In genomic region chr2:191748528-191749180, GRCh38 we compare ENCODE assay signal across 10 cellular contexts.
DNase-seq lines count a peak whose midpoint lies in the region; ATAC-seq, FAIRE-seq and TF ChIP-seq lines count a peak whose summit lies in the region.
"Had no signal": no experiment of that assay in that cellular context is flagged by ENCODE, and none has a peak within 500 bp of the region (broad histone marks: within the 10 kb centered on the region; RNA-seq: fewer than 3 reads in every experiment).

No MANE protein-coding gene starts in this region.

- no peak overlapping the region for H3K4me3 ChIP-seq in HAP-1
- no peak overlapping the region for H3K4me3 ChIP-seq in neural progenitor cell
- H3K4me3 ChIP-seq: A549 had no signal

- H3K9me3 Mint-ChIP-seq in activated T-cell treated with anti-CD3 and anti-CD28 coated beads, Interleukin-2, amount 50 U/mL, for 24 hours: no peaks in the 10 kb centered on the region
- no peaks in the 10 kb centered on the region for H3K9me3 Mint-ChIP-seq in neural progenitor cell

- H3K36me3 ChIP-seq in HAP-1 (replicated peaks): no peaks in the 10 kb centered on the region
- H3K36me3 ChIP-seq in neural progenitor cell: no peaks in the 10 kb centered on the region

- no peak for TF ChIP-seq CTCF in neural progenitor cell (IDR thresholded peaks at IDR 0.05)

- H3K79me2 ChIP-seq in neural progenitor cell (ENCODE audit: low read depth): no peaks in the 10 kb centered on the region

- no peaks in the 10 kb centered on the region for H3K27me3 ChIP-seq in HAP-1 (ENCODE audit: low read depth)
- no peaks in the 10 kb centered on the region for H3K27me3 ChIP-seq in neural progenitor cell

- no peak overlapping the region for H2AFZ ChIP-seq in neural progenitor cell (replicated peaks)

- no peaks in the 10 kb centered on the region for H4K20me1 ChIP-seq in neural progenitor cell (ENCODE audit: low read depth)

- H3K36me3 Mint-ChIP-seq in activated T-cell treated with anti-CD3 and anti-CD28 coated beads, Interleukin-2, amount 50 U/mL, for 24 hours (ENCODE audit: low read depth): no peaks in the 10 kb centered on the region
- H3K36me3 Mint-ChIP-seq in neural progenitor cell: no peaks in the 10 kb centered on the region

- H3K9me3 ChIP-seq in HAP-1: no peaks in the 10 kb centered on the region
- H3K9me3 ChIP-seq in neural progenitor cell (ENCODE audit: low read depth): no peaks in the 10 kb centered on the region
- H3K9me3 ChIP-seq: A549 had no signal

- no peak overlapping the region for H3K4me2 ChIP-seq in neural progenitor cell
- H3K4me2 ChIP-seq: A549 had no signal

- peak overlapping the region; percentile 82 for H3K27ac Mint-ChIP-seq in activated T-cell treated with anti-CD3 and anti-CD28 coated beads, Interleukin-2, amount 50 U/mL, for 24 hours
- no peak overlapping the region for H3K27ac Mint-ChIP-seq in neural progenitor cell

- peaks cover 16% of the 10 kb centered on the region for H3K4me1 Mint-ChIP-seq in activated T-cell treated with anti-CD3 and anti-CD28 coated beads, Interleukin-2, amount 50 U/mL, for 24 hours (ENCODE audit: low read depth)
- no peaks in the 10 kb centered on the region for H3K4me1 Mint-ChIP-seq in neural progenitor cell

- H3K4me1 ChIP-seq in HAP-1 (no peaks in the 10 kb centered on the region), neural progenitor cell (no peaks in the 10 kb centered on the region)

- ATAC-seq in HG03520 (IDR thresholded peaks at IDR 0.05; ENCODE audit: unreplicated experiment) (peak; percentile 81), sciatic nerve (peak; percentile 18)
- ATAC-seq: A549 had no signal

- H3K27me3 Mint-ChIP-seq in activated T-cell treated with anti-CD3 and anti-CD28 coated beads, Interleukin-2, amount 50 U/mL, for 24 hours: peaks cover 37% of the 10 kb centered on the region
- H3K27me3 Mint-ChIP-seq in neural progenitor cell (ENCODE audit: insufficient read depth, low read depth): no peaks in the 10 kb centered on the region

- no peak overlapping the region for H3K9ac ChIP-seq in neural progenitor cell

- DNase-seq in activated T-cell treated with anti-CD3 and anti-CD28 coated beads, Interleukin-2, amount 50 U/mL, for 24 hours: no peak
- no peak for DNase-seq in activated T-cell treated with anti-CD3 and anti-CD28 coated beads, Interleukin-2, amount 50 U/mL, for 1 hour
- DNase-seq in HCEC 1CT: peak; percentile 14
- no peak for DNase-seq in sciatic nerve (ENCODE audit: low spot score)
- no peak for DNase-seq in HAP-1 (ENCODE audit: low spot score in 2 of 2)
- DNase-seq in H54 (ENCODE audit: insufficient read length, low spot score): no peak
- no peak for DNase-seq in neural progenitor cell (ENCODE audit: low spot score)
- DNase-seq: effector CD4-positive, alpha-beta T cell had no signal

- H3K4me3 Mint-ChIP-seq in activated T-cell treated with anti-CD3 and anti-CD28 coated beads, Interleukin-2, amount 50 U/mL, for 24 hours: no peak overlapping the region
- H3K4me3 Mint-ChIP-seq in neural progenitor cell: no peak overlapping the region

- in situ Hi-C loops in HAP-1 (cut with MboI; ENCODE audit: low sequenced_read_pairs): no loop called here

- H3K27ac ChIP-seq in neural progenitor cell: no peak overlapping the region
- H3K27ac ChIP-seq: A549 had no signal

- FAIRE-seq in H54 (lab: Jason Lieb, UNC): no peak
- FAIRE-seq: A549 had no signal

- intact Hi-C loops in sciatic nerve (cut with DNase I): no loop called here

- no peaks in the 10 kb centered on the region for H3F3A ChIP-seq in neural progenitor cell (ENCODE audit: low read depth)

- no peak for TF ChIP-seq POLR2A in H54 (IDR thresholded peaks at IDR 0.05; ENCODE audit: low read depth, low read length)
